8 cellular contexts compared by ENCODE assay signal in genomic region chr10:35639651-35640311, GRCh38. TPM values are rescaled to one million over a fixed set of nuclear protein-coding genes. Genes with fewer than 3 reads are reported as not detected.
DNase-seq lines count a peak whose midpoint lies in the region; ATAC-seq and TF ChIP-seq lines count a peak whose summit lies in the region.

No MANE protein-coding gene starts in this region.

- H3K79me1 ChIP-seq in neuronal stem cell (ENCODE audit: low read depth, low read length): peaks cover 8% of the 10 kb centered on the region

- H3K4me1 Mint-ChIP-seq in CD14-positive monocyte: peaks cover 32% of the 10 kb centered on the region

- H3K27ac Mint-ChIP-seq in CD14-positive monocyte: peak overlapping the region in 1 of 7 donors; percentile 61

- H3K27ac ChIP-seq in PC-3 (ENCODE audit: low read length) (peak overlapping the region; percentile 26), neuronal stem cell (replicated peaks; ENCODE audit: low read length) (peak overlapping the region; percentile 88)

- no peaks in the 10 kb centered on the region for H3K9me3 ChIP-seq in PC-3 (ENCODE audit: low read length)
- H3K9me3 ChIP-seq in neuronal stem cell (replicated peaks in 1 of 2; ENCODE audit: control insufficient read depth in 2 of 2, insufficient read depth in 1 of 2, low read depth in 1 of 2, low read length in 2 of 2): peaks cover 0 to 4% of the 10 kb centered on the region in 2 donors

- H3K36me3 Mint-ChIP-seq in CD14-positive monocyte: peaks cover 0 to 7% of the 10 kb centered on the region in 2 donors

- H3K9me3 Mint-ChIP-seq in CD14-positive monocyte: peaks cover 0 to 34% (median 24%) of the 10 kb centered on the region in 7 donors

- in situ Hi-C loops in ACHN (cut with HindIII; ENCODE audit: low pct_ligation_motif_present, low pct_unique_long_range_greater_than_20kb, low sequenced_read_pairs): loop anchor here (25.0 kb wide), 1 partner anchor 1148 kb away; no protein-coding TSS in a partner anchor

- H2AFZ ChIP-seq in PC-3 (ENCODE audit: low read length) (peak overlapping the region; percentile 11; the same call in 1 of the 2 replicates), neuronal stem cell (ENCODE audit: low read length) (no peak overlapping the region)

- H3K4me3 Mint-ChIP-seq in CD14-positive monocyte: peak overlapping the region; percentile 59 to 86

- no peak for ATAC-seq in PC-3

- H2AK5ac ChIP-seq in neuronal stem cell (ENCODE audit: low read depth, low read length): peak overlapping the region; percentile 94

- H3K4me1 ChIP-seq in PC-3 (ENCODE audit: insufficient read depth, low read length): peaks cover 53% of the 10 kb centered on the region
- H3K4me1 ChIP-seq in neuronal stem cell (ENCODE audit: control insufficient read depth in 2 of 2, insufficient read depth in 1 of 2, low read depth in 1 of 2, low read length in 2 of 2): peaks cover 3 to 17% of the 10 kb centered on the region in 2 donors

- DNase-seq in CD14-positive monocyte (ENCODE audit: low spot score) (no peak), PC-3 (peak; percentile 81), epithelial cell of proximal tubule (ENCODE audit: low read depth) (no peak), neuronal stem cell (ENCODE audit: low spot score) (peak; percentile 43), ACHN (no peak), DMS 273 (lab: John Stamatoyannopoulos, UW; ENCODE audit: unreplicated experiment) (no peak), dedifferentiated amniotic fluid mesenchymal stem cell (ENCODE audit: extremely low spot score) (no peak), AML-193 (lab: John Stamatoyannopoulos, UW) (no peak)

- peak overlapping the region; percentile 94 for H4K91ac ChIP-seq in neuronal stem cell (ENCODE audit: low read depth, low read length, poor library complexity)

- H3K36me3 ChIP-seq in PC-3 (ENCODE audit: low read depth, low read length) (peaks cover 14% of the 10 kb centered on the region), neuronal stem cell (replicated peaks in 1 of 2; ENCODE audit: control insufficient read depth in 2 of 2, insufficient read depth in 2 of 2, low read length in 2 of 2) (peaks cover 0 to 9% of the 10 kb centered on the region in 2 donors)

- peak overlapping the region; percentile 96 for H3K23ac ChIP-seq in neuronal stem cell (ENCODE audit: low read depth, low read length, poor library complexity)

- no CpG with 5 or more reads among the region's 64 CpGs for WGBS in neuronal stem cell (ENCODE audit: extremely low coverage in 2 of 2, insufficient read length in 2 of 2, insufficient replicate concordance in 1 of 2), 2 donors

- peak overlapping the region; percentile 91 for H3K4ac ChIP-seq in neuronal stem cell (ENCODE audit: low read length)

- peak overlapping the region; percentile 51 for H2BK120ac ChIP-seq in neuronal stem cell (ENCODE audit: low read depth, low read length)

- peak overlapping the region; percentile 83 for H3K4me2 ChIP-seq in PC-3 (ENCODE audit: low read length)
- H3K4me2 ChIP-seq in neuronal stem cell (ENCODE audit: insufficient read depth, low read length, poor library complexity, severe bottlenecking): peak overlapping the region; percentile 72

- H3F3A ChIP-seq in PC-3 (ENCODE audit: low read length, unreplicated experiment): peaks cover 30% of the 10 kb centered on the region

- H3K18ac ChIP-seq in neuronal stem cell (ENCODE audit: low read length): peak overlapping the region; percentile 99

- peak overlapping the region; percentile 70 for H3K4me3 ChIP-seq in PC-3 (ENCODE audit: low read length)
- H3K4me3 ChIP-seq in epithelial cell of proximal tubule (ENCODE audit: low read depth, low read length): peak overlapping the region; percentile 53
- H3K4me3 ChIP-seq in neuronal stem cell (ENCODE audit: low read length in 2 of 2): peak overlapping the region in 1 of 2 donors; percentile 86

- peak overlapping the region; percentile 100 for H2BK5ac ChIP-seq in neuronal stem cell (ENCODE audit: low read length)

- H3K14ac ChIP-seq in neuronal stem cell (ENCODE audit: low read length): peak overlapping the region; percentile 39

- peaks cover 75 to 81% (median 76%) of the 10 kb centered on the region in 3 donors for H3K27me3 Mint-ChIP-seq in CD14-positive monocyte (ENCODE audit: low read depth in 3 of 3)

- peak overlapping the region; percentile 86 for H2BK15ac ChIP-seq in neuronal stem cell (ENCODE audit: low read length)

- no TSS peak for BruUV-seq in PC-3 (replicated peaks; lab: Mats Ljungman, UMichigan)

- H4K20me1 ChIP-seq in PC-3 (ENCODE audit: low read length): peaks cover 32% of the 10 kb centered on the region

- POLR2A ChIA-PET in PC-3 (lab: Charles Lee; ENCODE audit: unreplicated experiment): interaction anchor here (0.6 kb wide), 3 partner anchors 783 to 1120 kb away, joined by 3 to 9 read pairs (median 3); no protein-coding TSS in a partner anchor

- H3K9ac ChIP-seq in PC-3 (ENCODE audit: low read length) (peak overlapping the region; percentile 71), neuronal stem cell (ENCODE audit: low read depth, low read length, poor library complexity) (peak overlapping the region; percentile 99)

- no peak overlapping the region for H4K8ac ChIP-seq in neuronal stem cell (ENCODE audit: low read depth, low read length)

- intact Hi-C loops in CD14-positive monocyte (cut with micrococcal nuclease): no loop called here
- intact Hi-C loops in PC-3 (cut with micrococcal nuclease): loop anchor here (1.0 to 10.0 kb wide), 4 partner anchors 615 to 1140 kb away; no protein-coding TSS in a partner anchor

- H3K79me2 ChIP-seq in PC-3 (ENCODE audit: low read length): peaks cover 59% of the 10 kb centered on the region

- peak overlapping the region; percentile 92 for H2BK12ac ChIP-seq in neuronal stem cell (ENCODE audit: low read length)

- CTCF ChIA-PET in PC-3 (lab: Charles Lee): interaction anchor here (0.6 to 4.0 kb wide), 6 partner anchors 26 to 1241 kb away, joined by 3 to 36 read pairs (median 12); no protein-coding TSS in a partner anchor

- H3K9me2 ChIP-seq in PC-3 (replicated peaks; ENCODE audit: low read length): no peaks in the 10 kb centered on the region

- H3K27me3 ChIP-seq in PC-3 (ENCODE audit: low read length) (no peaks in the 10 kb centered on the region), neuronal stem cell (ENCODE audit: control insufficient read depth in 3 of 3, insufficient read depth in 3 of 3, low read depth in 1 of 3, low read length in 3 of 3) (peaks cover 0 to 69% (median 4%) of the 10 kb centered on the region in 3 experiments)

- TF ChIP-seq CTCF in CD14-positive monocyte (IDR thresholded peaks at IDR 0.05) (no peak), PC-3 (conservative IDR thresholded peaks at IDR 0.05; ENCODE audit: low read depth, low read length) (peak; percentile 39), epithelial cell of proximal tubule (conservative IDR thresholded peaks at IDR 0.05; ENCODE audit: low read depth, low read length) (peak; percentile 21)

RNA-seq across cellular contexts. Expression of gene FZD8, which starts 2.3 kb away (rescaled TPM):
- under 1 TPM in 1 of 2 donors, not detected in 1; 0.04 TPM for polyA plus RNA-seq in CD14-positive monocyte
- total RNA-seq in PC-3 (2014; rRNA removed) (275 and 375 TPM in 2 replicates), epithelial cell of proximal tubule (8.2 and 13.4 TPM in 2 replicates)
- 64.6 TPM for polyA plus RNA-seq in neuronal stem cell (2013, experiment 1 of 2)
- polyA plus RNA-seq in neuronal stem cell (2013, experiment 2 of 2): 68.1 TPM

RNA-seq across cellular contexts. Expression of gene GJD4, which starts 34.6 kb away (rescaled TPM):
- not detected for polyA plus RNA-seq in CD14-positive monocyte
- total RNA-seq in PC-3 (2014; rRNA removed) (0.33 and 0.58 TPM in 2 replicates), epithelial cell of proximal tubule (not detected in 2 replicates)
- polyA plus RNA-seq in neuronal stem cell (2013, experiment 1 of 2): not detected
- not detected for polyA plus RNA-seq in neuronal stem cell (2013, experiment 2 of 2)

Comparison
In these comparisons a context has a peak if more than half of its experiments do, and no peak if none do; other contexts are left out.
1. DNase-seq: peak in PC-3 (single experiment) and neuronal stem cell (single experiment); none in CD14-positive monocyte (single experiment), epithelial cell of proximal tubule (single experiment), ACHN (single experiment), DMS 273 (single experiment), dedifferentiated amniotic fluid mesenchymal stem cell (single experiment) and AML-193 (0 of 2).
2. RNA of gene FZD8, which starts 2.3 kb away (total RNA-seq): 275 to 375 TPM in PC-3; 8.2 to 13.4 TPM in epithelial cell of proximal tubule; every median in the first group is over 10 times any median in the second.